In the genomic region with DNA sequence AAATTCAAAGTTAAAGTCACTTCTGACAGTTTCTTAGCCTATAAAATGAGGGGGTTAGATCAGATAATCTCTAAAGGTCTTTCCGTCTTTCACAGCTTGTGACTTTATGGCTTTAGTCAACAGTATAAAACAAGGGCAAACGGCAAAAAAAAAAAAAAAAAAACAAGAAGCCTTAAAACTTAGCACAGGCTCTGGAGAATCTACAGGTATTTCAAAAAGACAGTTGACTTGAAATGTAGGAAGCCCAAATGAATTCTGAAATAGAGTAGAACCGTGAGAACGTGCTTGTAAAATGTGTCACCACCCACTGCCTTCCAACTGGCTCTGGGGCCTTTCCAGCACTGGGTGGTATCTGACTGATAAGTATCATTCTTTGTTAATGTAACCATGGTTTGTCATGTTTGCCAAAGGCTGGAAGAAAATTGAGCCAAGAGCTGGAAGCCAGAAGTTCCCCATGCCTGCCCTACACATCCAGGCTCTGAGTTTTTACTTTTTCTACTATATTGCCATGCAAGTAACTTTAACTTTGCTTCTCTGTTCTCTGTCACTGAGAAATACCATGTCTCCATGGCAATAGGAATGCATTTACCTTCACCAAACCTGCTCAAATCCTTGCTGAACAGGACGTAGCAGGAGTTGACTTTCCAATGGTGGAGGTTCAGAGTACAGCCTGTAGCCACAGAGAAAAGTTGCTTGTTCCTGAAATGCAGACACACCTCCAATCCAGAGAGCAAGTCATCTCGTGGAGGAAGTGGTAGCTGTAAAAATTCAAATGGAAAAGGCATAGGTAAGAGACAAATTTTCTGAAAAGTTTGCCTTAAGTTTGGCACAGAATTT, we compare ENCODE assay signal across 13 cellular contexts. TPM values are rescaled to one million over a fixed set of nuclear protein-coding genes. Genes with fewer than 3 reads are reported as not detected.
DNase-seq lines count a peak whose midpoint lies in the region; ATAC-seq, FAIRE-seq and TF ChIP-seq lines count a peak whose summit lies in the region.
"Had no signal": no experiment of that assay in that cellular context is flagged by ENCODE, and none has a peak within 500 bp of the region (broad histone marks: within the 10 kb centered on the region; RNA-seq: fewer than 3 reads in every experiment).

No MANE protein-coding gene starts in this region.

- H3K9me3 ChIP-seq in keratinocyte (ENCODE audit: control insufficient read depth, low read depth, low read length) (no peaks in the 10 kb centered on the region), tibial artery (no peaks in the 10 kb centered on the region)

- H4K20me1 ChIP-seq in keratinocyte (ENCODE audit: control insufficient read depth, extremely low read depth, insufficient read depth, low read length): no peaks in the 10 kb centered on the region

- H2AFZ ChIP-seq in keratinocyte (ENCODE audit: control insufficient read depth, low read length): no peak overlapping the region

- no peaks in the 10 kb centered on the region for H3K79me2 ChIP-seq in keratinocyte (ENCODE audit: control insufficient read depth, insufficient read depth, low read length)

- TF ChIP-seq CTCF in astrocyte of the spinal cord (IDR thresholded peaks at IDR 0.05; ENCODE audit: low read depth, low read length) (no peak), keratinocyte (optimal IDR thresholded peaks at IDR 0.05 in 1 of 3, IDR thresholded peaks at IDR 0.05 in 1 of 3, conservative IDR thresholded peaks at IDR 0.05 in 1 of 3; ENCODE audit: extremely low read depth in 1 of 3, insufficient read depth in 2 of 3, low read length in 3 of 3) (no peak), tibial artery (IDR thresholded peaks at IDR 0.05) (no peak)

- H3K4me1 ChIP-seq in keratinocyte (ENCODE audit: control insufficient read depth, extremely low read depth, insufficient read depth, low read length) (peaks cover 37% of the 10 kb centered on the region), tibial artery (peaks cover 3 to 59% (median 37%) of the 10 kb centered on the region in 4 donors)

- H3K36me3 ChIP-seq in keratinocyte (ENCODE audit: control insufficient read depth in 2 of 2, extremely low read depth in 1 of 2, insufficient read depth in 2 of 2, low read length in 2 of 2) (no peaks in the 10 kb centered on the region), tibial artery (no peaks in the 10 kb centered on the region)

- H3K9ac ChIP-seq in keratinocyte (ENCODE audit: control insufficient read depth, extremely low read depth, insufficient read depth, low read length): peak overlapping the region; percentile 61

- ATAC-seq in GM19397 (IDR thresholded peaks at IDR 0.05; ENCODE audit: unreplicated experiment): no peak

- in situ Hi-C loops in astrocyte of the spinal cord (cut with HindIII; ENCODE audit: low sequenced_read_pairs): no loop called here
- in situ Hi-C loops in ACHN (cut with HindIII; ENCODE audit: low pct_ligation_motif_present, low pct_unique_long_range_greater_than_20kb, low sequenced_read_pairs): no loop called here

- H3K27me3 ChIP-seq in keratinocyte (ENCODE audit: control insufficient read depth, extremely low read depth, insufficient read depth, low read length) (no peaks in the 10 kb centered on the region), tibial artery (no peaks in the 10 kb centered on the region)

- DNase-seq in HT1080 (ENCODE audit: low read depth): peak; percentile 57
- DNase-seq in astrocyte of the spinal cord (ENCODE audit: low read depth, low spot score): peak; percentile 78
- DNase-seq in keratinocyte (ENCODE audit: low read depth, low spot score): no peak
- peak; percentile 65 to 86 for DNase-seq in tibial artery
- DNase-seq in activated CD4-positive, alpha-beta T cell treated with anti-CD3 and anti-CD28 coated beads for 1 hour: no peak
- DNase-seq in activated CD4-positive, CD25-positive, alpha-beta regulatory T cell (lab: John Stamatoyannopoulos, UW): no peak
- DNase-seq in ACHN: no peak
- DNase-seq: activated T-cell treated with anti-CD3 and anti-CD28 coated beads, Interleukin-2, amount 50 U/mL, for 1 hour; NCI-H2171 had no signal

- no peaks in the 10 kb centered on the region for H3K9me1 ChIP-seq in keratinocyte (ENCODE audit: control insufficient read depth, extremely low read depth, insufficient read depth, low read length)

- H3K4me3 ChIP-seq in astrocyte of the spinal cord (ENCODE audit: low read depth, low read length) (no peak overlapping the region), keratinocyte (ENCODE audit: control insufficient read depth in 2 of 3, extremely low read depth in 1 of 3, insufficient read depth in 2 of 3, low read depth in 1 of 3, low read length in 3 of 3) (peak overlapping the region; percentile 6 to 28 (median 11)), tibial artery (no peak overlapping the region)

- peak overlapping the region; percentile 71 for H3K4me2 ChIP-seq in keratinocyte (ENCODE audit: control insufficient read depth, extremely low read depth, insufficient read depth, low read depth, low read length)

- peak; percentile 98 for FAIRE-seq in keratinocyte (lab: Jason Lieb, UNC)
- FAIRE-seq: colon, GM19239 had no signal

- dilution Hi-C loops in keratinocyte (cut with MboI; ENCODE audit: extremely low pct_ligation_motif_present, low sequenced_read_pairs): no loop called here

- H3K27ac ChIP-seq in keratinocyte (ENCODE audit: control insufficient read depth, insufficient read depth, low read length) (peak overlapping the region; percentile 93), tibial artery (peak overlapping the region; percentile 83 to 84)

- intact Hi-C loops in tibial artery (cut with DNase I; ENCODE audit: low total_unique reads): loop anchor here (10.0 kb wide), 1 partner anchor 45 kb away; no protein-coding TSS in a partner anchor

RNA-seq across cellular contexts. Expression of a gene that starts 35.8 kb away (rescaled TPM):
- total RNA-seq in HT1080 (2014; rRNA removed; shearing (Covaris generic)): 11.3 and 11.8 TPM in 2 replicates
- polyA plus RNA-seq in HT1080 (2015; cell fraction: cytosol; rRNA removed): 14.1 and 19.1 TPM in 2 replicates
- 33.5 and 37.3 TPM in 2 replicates for polyA plus RNA-seq in HT1080 (2015; cell fraction: nucleus; rRNA removed)
- polyA plus RNA-seq in keratinocyte: 24.5 to 37.0 TPM (median 25.3 TPM) in 3 replicates
- 17.6 TPM for polyA plus RNA-seq in keratinocyte (2011; ENCODE audit: low read depth)
- polyA plus RNA-seq in keratinocyte (2011; cell fraction: cytosol; rRNA removed): 15.4 and 18.0 TPM in 2 replicates
- polyA plus RNA-seq in keratinocyte (2011; cell fraction: nucleus; rRNA removed): 110 and 134 TPM in 2 replicates
- 20.1 and 59.2 TPM in 2 replicates for polyA plus RNA-seq in keratinocyte (2012; ENCODE audit: low replicate concordance)
- 60.2 to 89.9 TPM (median 67.0 TPM) in 3 replicates for polyA minus RNA-seq in keratinocyte
- polyA minus RNA-seq in keratinocyte (2011; cell fraction: cytosol; rRNA and poly(A)+ RNA removed): 49.9 TPM
- 173 and 249 TPM in 2 replicates for polyA minus RNA-seq in keratinocyte (2011; cell fraction: nucleus; rRNA and poly(A)+ RNA removed)
- total RNA-seq: T-helper 2 cell treated with Interferon-gamma antibody and Interleukin-4, amounts not matched to agents 100 ng/mL and 5 ng/mL, for 36 hours had no signal

Comparison
In these comparisons a context has a peak if more than half of its experiments do, and no peak if none do; other contexts are left out.
1. DNase-seq: peak in HT1080 (single experiment), astrocyte of the spinal cord (single experiment) and tibial artery (2 of 2); none in keratinocyte (single experiment), activated CD4-positive, alpha-beta T cell treated with anti-CD3 and anti-CD28 coated beads for 1 hour (single experiment), activated CD4-positive, CD25-positive, alpha-beta regulatory T cell (0 of 4) and ACHN (single experiment).
2. H3K4me3 ChIP-seq: peak in keratinocyte (3 of 3); none in astrocyte of the spinal cord (single experiment) and tibial artery (0 of 2).